Comparison of ENCODE assay signal across 14 cellular contexts in genomic region chr1:109944541-109944940, GRCh38.
"Had no signal": no experiment of that assay in that cellular context is flagged by ENCODE, and none has a peak within 500 bp of the region (broad histone marks: within the 10 kb centered on the region; RNA-seq: fewer than 3 reads in every experiment).

No MANE protein-coding gene starts in this region.

- ATAC-seq: activated T-cell treated with anti-CD3 and anti-CD28 coated beads, Interleukin-2, amount 50 U/mL, for 72 hours; body of pancreas; effector memory CD8-positive, alpha-beta T cell had no signal

- H3K36me3 Mint-ChIP-seq: activated CD4-positive, alpha-beta memory T cell treated with anti-CD3 and anti-CD28 coated beads for 36 hours; type B pancreatic cell had no signal

- H3K27me3 ChIP-seq: body of pancreas had no signal

- H3K9me3 ChIP-seq: body of pancreas had no signal

- H3K4me3 Mint-ChIP-seq: activated CD4-positive, alpha-beta memory T cell treated with anti-CD3 and anti-CD28 coated beads for 36 hours; activated T-cell treated with anti-CD3 and anti-CD28 coated beads, Interleukin-2, amount 50 U/mL, for 72 hours; effector memory CD8-positive, alpha-beta T cell; T-helper 2 cell treated with Interferon-gamma antibody and Interleukin-4, amounts not matched to agents 5 μg/mL and 100 μg/mL, for 36 hours; type B pancreatic cell had no signal

- H3K9me3 Mint-ChIP-seq: activated CD4-positive, alpha-beta memory T cell treated with anti-CD3 and anti-CD28 coated beads for 36 hours; effector memory CD8-positive, alpha-beta T cell had no signal

- H3K27ac Mint-ChIP-seq: activated CD4-positive, alpha-beta memory T cell treated with anti-CD3 and anti-CD28 coated beads for 36 hours; activated T-cell treated with anti-CD3 and anti-CD28 coated beads, Interleukin-2, amount 50 U/mL, for 72 hours; effector memory CD8-positive, alpha-beta T cell; T-helper 2 cell treated with Interferon-gamma antibody and Interleukin-4, amounts not matched to agents 5 μg/mL and 100 μg/mL, for 36 hours; type B pancreatic cell had no signal

- H3K27ac ChIP-seq: body of pancreas had no signal

- DNase-seq: activated CD4-positive, alpha-beta memory T cell treated with anti-CD3 and anti-CD28 coated beads for 36 hours; activated CD4-positive, CD25-positive, alpha-beta regulatory T cell treated with anti-CD3 and anti-CD28 coated beads, Interleukin-2, amount 50 U/mL, for 72 hours; activated CD8-positive, alpha-beta memory T cell treated with anti-CD3 and anti-CD28 coated beads, Interleukin-2, amount 50 U/mL, for 4 hours; activated naive CD4-positive, alpha-beta T cell; activated T-cell treated with anti-CD3 and anti-CD28 coated beads, Interleukin-2, amount 50 U/mL, for 72 hours; amniotic stem cell; body of pancreas; effector memory CD8-positive, alpha-beta T cell; hippocampal formation; kidney glomerular epithelial cell; stimulated activated CD4-positive, alpha-beta T cell treated with anti-CD3 and anti-CD28 coated beads, Interleukin-2, amount 100 ng/mL, for 48 hours; stimulated activated naive CD4-positive, alpha-beta T cell treated with Interleukin-2 at 50 U/mL for 16 hours had no signal

- H3K4me3 ChIP-seq: body of pancreas had no signal

- H3K27me3 Mint-ChIP-seq: effector memory CD8-positive, alpha-beta T cell; type B pancreatic cell had no signal
